15 cellular contexts compared by ENCODE assay signal in the genomic region with DNA sequence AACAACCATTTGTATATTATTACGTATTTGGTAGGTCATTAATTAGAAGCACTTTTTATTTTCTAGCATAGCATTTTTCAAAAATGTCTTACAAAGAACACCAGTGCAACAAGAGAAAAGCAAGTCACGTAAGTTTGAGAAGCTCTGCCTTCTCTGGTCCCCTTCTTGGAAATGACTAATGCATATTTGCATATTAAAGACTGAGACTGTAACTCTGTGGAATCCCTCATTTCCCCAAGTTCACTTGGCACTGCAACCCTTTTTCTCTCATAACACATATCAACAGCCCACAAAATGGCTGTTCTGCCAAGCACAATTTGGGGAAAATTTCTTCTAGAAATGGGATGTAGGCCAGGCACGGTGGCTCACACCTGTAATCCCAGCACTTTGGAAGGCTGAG.
DNase-seq lines count a peak whose midpoint lies in the region; ATAC-seq and TF ChIP-seq lines count a peak whose summit lies in the region.
"Had no signal": no experiment of that assay in that cellular context is flagged by ENCODE, and none has a peak within 500 bp of the region (broad histone marks: within the 10 kb centered on the region; RNA-seq: fewer than 3 reads in every experiment).

No MANE protein-coding gene starts in this region.

- H3K27me3 Mint-ChIP-seq in activated T-helper 2 cell treated with anti-CD3 and anti-CD28 coated beads, Interferon-gamma antibody, Interleukin-2, Interleukin-4, amounts not matched to agents 10 μg/mL and 5 μg/mL and 100 μg/mL, durations not matched to agents 14 hours and 24 hours and 36 hours (ENCODE audit: low read depth), result no peaks in the 10 kb centered on the region

- no peak overlapping the region for H3K4me3 ChIP-seq in AG10803 (ENCODE audit: low read length)
- H3K4me3 ChIP-seq: right atrium auricular region had no signal

- ATAC-seq in GM18870 (IDR thresholded peaks at IDR 0.05; ENCODE audit: unreplicated experiment), result peak; percentile 79
- peak; percentile 61 for ATAC-seq in HG03039 (IDR thresholded peaks at IDR 0.05; ENCODE audit: unreplicated experiment)
- ATAC-seq: left colon had no signal

- peak; percentile 29 for DNase-seq in AG10803 (ENCODE audit: low read depth)
- no peak for DNase-seq in activated T-helper 2 cell treated with anti-CD3 and anti-CD28 coated beads, Interferon-gamma antibody, Interleukin-2, Interleukin-4, amounts not matched to agents 10 μg/mL and 5 μg/mL and 100 μg/mL, durations not matched to agents 14 hours and 24 hours and 36 hours (ENCODE audit: low spot score)
- DNase-seq in activated CD4-positive, CD25-positive, alpha-beta regulatory T cell treated with anti-CD3 and anti-CD28 coated beads, Interleukin-2, amount 50 U/mL, for 72 hours, result no peak
- DNase-seq in RPMI8226, result no peak
- no peak for DNase-seq in A172 (ENCODE audit: low spot score)
- no peak for DNase-seq in dedifferentiated amniotic fluid mesenchymal stem cell (ENCODE audit: extremely low spot score)
- DNase-seq: activated CD4-positive, alpha-beta T cell treated with anti-CD3 and anti-CD28 coated beads for 1 hour; activated gamma-delta T cell treated with Interleukin-2 at 50 U/mL for 16 hours; DMS153; left colon; stimulated activated CD4-positive, alpha-beta T cell treated with anti-CD3 and anti-CD28 coated beads, Interleukin-4, amount 100 ng/mL, for 1 hour; stimulated activated naive CD4-positive, alpha-beta T cell had no signal

- H3K9me3 Mint-ChIP-seq in activated T-helper 2 cell treated with anti-CD3 and anti-CD28 coated beads, Interferon-gamma antibody, Interleukin-2, Interleukin-4, amounts not matched to agents 10 μg/mL and 5 μg/mL and 100 μg/mL, durations not matched to agents 14 hours and 24 hours and 36 hours, result peaks cover 3% of the 10 kb centered on the region

- TF ChIP-seq CTCF in AG10803 (conservative IDR thresholded peaks at IDR 0.05; ENCODE audit: low read length), result no peak

- H3K36me3 Mint-ChIP-seq in activated T-helper 2 cell treated with anti-CD3 and anti-CD28 coated beads, Interferon-gamma antibody, Interleukin-2, Interleukin-4, amounts not matched to agents 10 μg/mL and 5 μg/mL and 100 μg/mL, durations not matched to agents 14 hours and 24 hours and 36 hours (ENCODE audit: low read depth), result no peaks in the 10 kb centered on the region

- intact Hi-C loops in activated T-helper 2 cell treated with anti-CD3 and anti-CD28 coated beads, Interferon-gamma antibody, Interleukin-2, Interleukin-4, amounts not matched to agents 10 μg/mL and 5 μg/mL and 100 μg/mL, durations not matched to agents 14 hours and 24 hours and 36 hours (cut with micrococcal nuclease), result loop anchor here (2.0 to 5.0 kb wide), 2 partner anchors 13 to 160 kb away; no protein-coding TSS in a partner anchor

- H3K4me1 Mint-ChIP-seq in activated T-helper 2 cell treated with anti-CD3 and anti-CD28 coated beads, Interferon-gamma antibody, Interleukin-2, Interleukin-4, amounts not matched to agents 10 μg/mL and 5 μg/mL and 100 μg/mL, durations not matched to agents 14 hours and 24 hours and 36 hours (ENCODE audit: low read depth), result peaks cover 32% of the 10 kb centered on the region

- H3K4me3 Mint-ChIP-seq in activated T-helper 2 cell treated with anti-CD3 and anti-CD28 coated beads, Interferon-gamma antibody, Interleukin-2, Interleukin-4, amounts not matched to agents 10 μg/mL and 5 μg/mL and 100 μg/mL, durations not matched to agents 14 hours and 24 hours and 36 hours (ENCODE audit: low read depth), result no peak overlapping the region

- H3K27ac Mint-ChIP-seq in activated T-helper 2 cell treated with anti-CD3 and anti-CD28 coated beads, Interferon-gamma antibody, Interleukin-2, Interleukin-4, amounts not matched to agents 10 μg/mL and 5 μg/mL and 100 μg/mL, durations not matched to agents 14 hours and 24 hours and 36 hours, result peak overlapping the region; percentile 53
